In genomic region chr1:116514708-116515525, GRCh38 we compare ENCODE assay signal across 1 cellular context.
TF ChIP-seq lines count a peak whose summit lies in the region.

No MANE protein-coding gene starts in this region.

TF ChIP-seq in GM23338, 12 proteins besides CTCF, POLR2A, EP300 and RAD21 (continued from another document):
- TF ChIP-seq REST (IDR thresholded peaks at IDR 0.05; ENCODE audit: unreplicated experiment) = no peak
- no peak for TF ChIP-seq EZH2 (IDR thresholded peaks at IDR 0.05; ENCODE audit: low read depth, unreplicated experiment)
- no peak for TF ChIP-seq EZH2phosphoT487 (IDR thresholded peaks at IDR 0.05; ENCODE audit: unreplicated experiment)
- TF ChIP-seq POLR2AphosphoS5 (IDR thresholded peaks at IDR 0.05; ENCODE audit: low read depth) = no peak
